In the genomic region with DNA sequence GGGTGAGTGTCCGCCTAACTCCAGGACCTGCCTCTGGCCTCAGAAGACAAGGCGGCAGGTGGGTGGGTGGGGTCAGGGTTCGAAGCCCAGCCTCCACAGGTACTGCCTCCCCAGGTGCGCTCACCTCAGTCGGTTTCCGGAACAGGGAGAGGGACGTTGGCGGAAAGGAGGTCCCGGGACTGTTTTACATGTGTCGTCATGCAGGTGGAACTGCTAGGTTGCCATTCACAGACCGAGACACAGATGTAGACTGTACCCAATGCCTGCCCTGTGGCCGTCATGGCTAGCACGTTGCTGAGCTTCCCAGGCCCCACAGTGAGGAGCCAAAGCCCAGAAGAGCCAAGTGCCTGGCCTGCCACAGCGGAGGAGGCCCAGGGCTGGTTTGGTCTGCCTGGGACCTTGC, we compare ENCODE assay signal across 16 cellular contexts.
"Had no signal": no experiment of that assay in that cellular context is flagged by ENCODE, and none has a peak within 500 bp of the region (broad histone marks: within the 10 kb centered on the region; RNA-seq: fewer than 3 reads in every experiment).

No MANE protein-coding gene starts in this region.

- ATAC-seq: gastrocnemius medialis had no signal

- H3K27me3 ChIP-seq: adrenal gland, gastrocnemius medialis, sigmoid colon had no signal

- H3K36me3 ChIP-seq: adrenal gland, gastrocnemius medialis, prostate gland, sigmoid colon, thoracic aorta had no signal

- H3K9me3 ChIP-seq: adrenal gland, gastrocnemius medialis, prostate gland, sigmoid colon, thoracic aorta had no signal

- H3K4me1 ChIP-seq: gastrocnemius medialis, prostate gland, sigmoid colon had no signal

- H3K27ac ChIP-seq: adrenal gland, gastrocnemius medialis, prostate gland, sigmoid colon, thoracic aorta had no signal

- DNase-seq: activated CD4-positive, alpha-beta T cell treated with anti-CD3 and anti-CD28 coated beads, Interleukin-2, amount 50 U/mL, for 1 hour; activated naive CD4-positive, alpha-beta T cell treated with anti-CD3 and anti-CD28 coated beads for 36 hours; caudate nucleus; cortex of kidney; effector memory CD4-positive, alpha-beta T cell; gastrocnemius medialis; naive thymus-derived CD4-positive, alpha-beta T cell; nucleus accumbens; stimulated activated CD4-positive, alpha-beta T cell treated with anti-CD3 and anti-CD28 coated beads, Interleukin-4, amount 100 ng/mL, for 1 hour; stimulated activated CD8-positive, alpha-beta memory T cell treated with anti-CD3 and anti-CD28 coated beads, Interleukin-4, amount 100 ng/mL, for 48 hours; T-helper 2 cell had no signal

- H3K4me3 ChIP-seq: adrenal gland, gastrocnemius medialis, lung, prostate gland, sigmoid colon, thoracic aorta had no signal
